Comparison of ENCODE assay signal across 9 cellular contexts in the genomic region with DNA sequence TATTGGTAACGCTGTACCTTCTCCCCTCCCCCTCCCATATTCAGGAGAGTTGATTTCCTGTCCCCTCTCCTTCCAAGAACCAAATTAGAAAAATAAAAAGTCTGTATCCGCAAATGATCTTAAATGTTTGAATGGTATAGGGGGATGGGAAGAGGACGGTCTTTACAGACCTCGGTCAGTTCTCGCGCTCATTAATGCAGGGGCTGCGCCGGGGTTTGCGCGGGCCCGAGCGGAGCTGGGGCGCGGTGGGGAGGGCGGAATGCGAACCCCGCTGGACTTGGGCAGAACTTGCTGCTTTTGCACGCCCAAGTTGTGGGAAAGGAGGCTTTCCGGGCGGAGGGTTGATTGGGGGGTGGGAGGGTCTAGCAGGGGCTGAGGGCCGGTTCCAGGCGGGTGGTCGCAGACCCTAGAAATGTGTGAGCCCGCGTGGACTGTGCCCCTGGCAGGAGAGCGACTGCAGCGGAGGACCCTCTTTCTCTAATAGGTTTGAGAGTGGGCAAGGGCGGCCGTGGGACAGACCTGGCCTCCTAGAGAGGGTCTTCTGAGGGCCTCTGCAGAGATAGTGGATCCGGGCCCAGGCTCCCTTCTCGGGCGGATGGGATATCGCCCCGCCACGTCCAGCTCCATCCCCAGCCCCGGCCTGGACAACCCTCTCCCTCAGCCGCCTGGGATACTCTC. TPM values are rescaled to one million over a fixed set of nuclear protein-coding genes. Genes with fewer than 3 reads are reported as not detected.
DNase-seq lines count a peak whose midpoint lies in the region; ATAC-seq and TF ChIP-seq lines count a peak whose summit lies in the region.
"Had no signal": no experiment of that assay in that cellular context is flagged by ENCODE, and none has a peak within 500 bp of the region (broad histone marks: within the 10 kb centered on the region; RNA-seq: fewer than 3 reads in every experiment).

No MANE protein-coding gene starts in this region.

- no peaks in the 10 kb centered on the region for H3K9me3 ChIP-seq in SK-N-SH
- no peaks in the 10 kb centered on the region for H3K9me3 ChIP-seq in mucosa of rectum (ENCODE audit: control insufficient read depth in 2 of 2, low read length in 2 of 2)
- no peaks in the 10 kb centered on the region for H3K9me3 ChIP-seq in transverse colon

- no peak for TF ChIP-seq POLR2A in transverse colon (IDR thresholded peaks at IDR 0.05)

- CTCF ChIA-PET in SK-N-SH (lab: Yijun Ruan, JAX), result interaction anchor here (0.6 to 4.8 kb wide), 2 partner anchors 13 to 32 kb away, joined by 3 to 42 read pairs; partner anchors contain the start of gene NR2F2

- peak overlapping the region; percentile 76 for H3K4me2 ChIP-seq in SK-N-SH

- H3K4me3 ChIP-seq in SK-N-SH (ENCODE audit: low read depth in 2 of 2, low read length in 1 of 2) (peak overlapping the region; percentile 53 to 73), mucosa of rectum (ENCODE audit: low read length in 2 of 2) (peak overlapping the region; percentile 62), transverse colon (peak overlapping the region; percentile 40 to 86 (median 62))

- H3K4me1 ChIP-seq in SK-N-SH (ENCODE audit: control insufficient read depth in 1 of 2, insufficient read depth in 2 of 2, low read depth in 1 of 2, low read length in 1 of 2) (peaks cover 3 to 7% of the 10 kb centered on the region in 2 experiments; a peak in 2 of 4 replicates), mucosa of rectum (ENCODE audit: control insufficient read depth in 2 of 2, insufficient read depth in 2 of 2, low read length in 2 of 2) (peaks cover 7 to 33% of the 10 kb centered on the region in 2 donors), transverse colon (peaks cover 0 to 53% (median 34%) of the 10 kb centered on the region in 4 donors)

- H3K9me2 ChIP-seq in SK-N-SH, result no peaks in the 10 kb centered on the region

- intact Hi-C loops in transverse colon (cut with DNase I; ENCODE audit: low total_unique reads), result no loop called here

- H3K9ac ChIP-seq in SK-N-SH, result peak overlapping the region; percentile 44; the same call in 1 of the 2 replicates
- H3K9ac ChIP-seq in mucosa of rectum (ENCODE audit: low read depth in 1 of 2, low read length in 2 of 2), result peak overlapping the region in 1 of 2 donors; percentile 61

- no peaks in the 10 kb centered on the region for H4K20me1 ChIP-seq in SK-N-SH (ENCODE audit: insufficient read depth)

- no peak for TF ChIP-seq RAD21 in SK-N-SH (IDR thresholded peaks at IDR 0.05; ENCODE audit: low read length)

- H2AFZ ChIP-seq in SK-N-SH (ENCODE audit: low read depth), result peak overlapping the region; percentile 63

- ATAC-seq in SK-N-SH treated with all-trans-retinoic acid at 6 μM for 48 hours, result no peak
- ATAC-seq in esophagus mucosa, result peak; percentile 11
- ATAC-seq in HG03521 (IDR thresholded peaks at IDR 0.05; ENCODE audit: unreplicated experiment), result no peak
- ATAC-seq in GM18907 (IDR thresholded peaks at IDR 0.05; ENCODE audit: unreplicated experiment), result no peak

- TF ChIP-seq CTCF in SK-N-SH (IDR thresholded peaks at IDR 0.05), result no peak
- no peak for TF ChIP-seq CTCF in transverse colon (IDR thresholded peaks at IDR 0.05)

- WGBS in SK-N-SH (ENCODE audit: low lambda C conversion rate), result 67% methylated on average over 28 of the region's 37 CpGs
- WGBS in transverse colon (ENCODE audit: low coverage in 1 of 2), 2 donors, result 40 to 47% methylated on average over 14 to 37 of the region's 37 CpGs

- POLR2A ChIA-PET in SK-N-SH (lab: Yijun Ruan, JAX), result no interaction called here

- H3K27me3 ChIP-seq in SK-N-SH (ENCODE audit: insufficient read depth) (peaks cover 4% of the 10 kb centered on the region; the same call in 1 of the 2 replicates), mucosa of rectum (ENCODE audit: control insufficient read depth in 2 of 2, insufficient read depth in 2 of 2, low read length in 2 of 2) (no peaks in the 10 kb centered on the region), transverse colon (peaks cover 4% of the 10 kb centered on the region)

- in situ Hi-C loops in transverse colon (cut with MboI; ENCODE audit: low pct_ligation_motif_present in 1 of 4, low pct_unique_long_range_greater_than_20kb in 1 of 4, low sequenced_read_pairs in 3 of 4), result loop anchor here in 2 of 4 donors (25.0 kb wide), 1 partner anchor 1079 kb away; no protein-coding TSS in a partner anchor

- H3F3A ChIP-seq in SK-N-SH (replicated peaks; ENCODE audit: insufficient read depth), result peaks cover 4% of the 10 kb centered on the region

- H3K36me3 ChIP-seq in SK-N-SH (replicated peaks in 1 of 2; ENCODE audit: control insufficient read depth in 1 of 2, insufficient read depth in 2 of 2, low read length in 1 of 2) (no peaks in the 10 kb centered on the region), mucosa of rectum (ENCODE audit: control insufficient read depth in 2 of 2, insufficient read depth in 2 of 2, low read length in 2 of 2) (peaks cover 0 to 2% of the 10 kb centered on the region in 2 donors), transverse colon (no peaks in the 10 kb centered on the region)

- DNase-seq in SK-N-SH, result no peak
- DNase-seq in transverse colon, result no peak
- DNase-seq in inferior parietal cortex (ENCODE audit: extremely low spot score), result no peak

- TF ChIP-seq EP300 in SK-N-SH (IDR thresholded peaks at IDR 0.05; ENCODE audit: borderline replicate concordance in 1 of 2, low read depth in 1 of 2, low read length in 1 of 2) (no peak), transverse colon (IDR thresholded peaks at IDR 0.05; ENCODE audit: low read depth) (no peak)

- H3K27ac ChIP-seq in SK-N-SH (ENCODE audit: low read depth in 2 of 2, low read length in 1 of 2) (peak overlapping the region; percentile 74 to 79; a peak in 2 of 4 replicates), mucosa of rectum (ENCODE audit: low read depth in 2 of 2, low read length in 2 of 2) (peak overlapping the region; percentile 69 to 72), transverse colon (peak overlapping the region; percentile 94 to 98 (median 96))
- H3K27ac ChIP-seq: 22Rv1 had no signal

- H3K79me2 ChIP-seq in SK-N-SH (ENCODE audit: insufficient read depth), result peaks cover 16% of the 10 kb centered on the region

TF ChIP-seq in SK-N-SH, 30 proteins besides CTCF, POLR2A, EP300 and RAD21:
- TF ChIP-seq CHD2 (IDR thresholded peaks at IDR 0.05; ENCODE audit: low read length, partially characterized antibody) (no peak), TEAD4 (IDR thresholded peaks at IDR 0.05; ENCODE audit: borderline replicate concordance, insufficient read depth) (no peak), FOXJ3 (CRISPR knock-in tag; IDR thresholded peaks at IDR 0.05) (no peak), RFX5 (IDR thresholded peaks at IDR 0.05; ENCODE audit: low read length) (no peak), FOXM1 (IDR thresholded peaks at IDR 0.05; ENCODE audit: low read depth) (no peak), EZH2phosphoT487 (IDR thresholded peaks at IDR 0.05; ENCODE audit: borderline replicate concordance, low read depth) (no peak), SMC3 (IDR thresholded peaks at IDR 0.05; ENCODE audit: low read depth, low read length) (no peak), TCF12 (IDR thresholded peaks at IDR 0.05) (no peak)
TF ChIP-seq in SK-N-SH: peak in this region for 0.

TF ChIP-seq in SK-N-SH treated with all-trans-retinoic acid at 6 μM for 48 hours, 23 proteins besides CTCF, POLR2A, EP300 and RAD21 (continues in another document):
- TF ChIP-seq ZNF8 (CRISPR knock-in tag; IDR thresholded peaks at IDR 0.05), result no peak
- no peak for TF ChIP-seq CSRNP3 (CRISPR knock-in tag; IDR thresholded peaks at IDR 0.05)
- no peak for TF ChIP-seq ZFP3 (CRISPR knock-in tag; IDR thresholded peaks at IDR 0.05)
- TF ChIP-seq, protein P1, sequence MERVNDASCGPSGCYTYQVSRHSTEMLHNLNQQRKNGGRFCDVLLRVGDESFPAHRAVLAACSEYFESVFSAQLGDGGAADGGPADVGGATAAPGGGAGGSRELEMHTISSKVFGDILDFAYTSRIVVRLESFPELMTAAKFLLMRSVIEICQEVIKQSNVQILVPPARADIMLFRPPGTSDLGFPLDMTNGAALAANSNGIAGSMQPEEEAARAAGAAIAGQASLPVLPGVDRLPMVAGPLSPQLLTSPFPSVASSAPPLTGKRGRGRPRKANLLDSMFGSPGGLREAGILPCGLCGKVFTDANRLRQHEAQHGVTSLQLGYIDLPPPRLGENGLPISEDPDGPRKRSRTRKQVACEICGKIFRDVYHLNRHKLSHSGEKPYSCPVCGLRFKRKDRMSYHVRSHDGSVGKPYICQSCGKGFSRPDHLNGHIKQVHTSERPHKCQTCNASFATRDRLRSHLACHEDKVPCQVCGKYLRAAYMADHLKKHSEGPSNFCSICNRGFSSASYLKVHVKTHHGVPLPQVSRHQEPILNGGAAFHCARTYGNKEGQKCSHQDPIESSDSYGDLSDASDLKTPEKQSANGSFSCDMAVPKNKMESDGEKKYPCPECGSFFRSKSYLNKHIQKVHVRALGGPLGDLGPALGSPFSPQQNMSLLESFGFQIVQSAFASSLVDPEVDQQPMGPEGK (CRISPR knock-in tag; IDR thresholded peaks at IDR 0.05; ENCODE audit: borderline replicate concordance), result no peak
- TF ChIP-seq PPARA (CRISPR knock-in tag; IDR thresholded peaks at IDR 0.05; ENCODE audit: borderline replicate concordance), result no peak
- TF ChIP-seq, protein P2, sequence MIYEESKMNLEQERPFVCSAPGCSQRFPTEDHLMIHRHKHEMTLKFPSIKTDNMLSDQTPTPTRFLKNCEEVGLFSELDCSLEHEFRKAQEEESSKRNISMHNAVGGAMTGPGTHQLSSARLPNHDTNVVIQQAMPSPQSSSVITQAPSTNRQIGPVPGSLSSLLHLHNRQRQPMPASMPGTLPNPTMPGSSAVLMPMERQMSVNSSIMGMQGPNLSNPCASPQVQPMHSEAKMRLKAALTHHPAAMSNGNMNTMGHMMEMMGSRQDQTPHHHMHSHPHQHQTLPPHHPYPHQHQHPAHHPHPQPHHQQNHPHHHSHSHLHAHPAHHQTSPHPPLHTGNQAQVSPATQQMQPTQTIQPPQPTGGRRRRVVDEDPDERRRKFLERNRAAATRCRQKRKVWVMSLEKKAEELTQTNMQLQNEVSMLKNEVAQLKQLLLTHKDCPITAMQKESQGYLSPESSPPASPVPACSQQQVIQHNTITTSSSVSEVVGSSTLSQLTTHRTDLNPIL (CRISPR knock-in tag; IDR thresholded peaks at IDR 0.05; ENCODE audit: low read depth), result no peak

RNA-seq across cellular contexts. Expression of gene NR2F2, which starts 11.1 kb away (rescaled TPM):
- polyA plus RNA-seq in SK-N-SH (2012; rRNA removed), result 2.8 and 3.9 TPM in 2 replicates
- polyA plus RNA-seq in SK-N-SH (2012; cell fraction: cytosol; rRNA removed), result 2.8 and 3.7 TPM in 2 replicates
- polyA plus RNA-seq in SK-N-SH (2012; cell fraction: nucleus; rRNA removed), result 3.8 and 5.0 TPM in 2 replicates
- 6.9 TPM for total RNA-seq in esophagus mucosa
- 10 to 100 TPM; 11.3 to 29.5 (median 18.4) TPM for total RNA-seq in transverse colon
